Comparison of ENCODE assay signal across 2 cellular contexts in genomic region chr17:79027274-79027924, GRCh38.
TF ChIP-seq lines count a peak whose summit lies in the region.

No MANE protein-coding gene starts in this region.

TF ChIP-seq in SK-N-SH, 30 proteins besides CTCF, POLR2A, EP300 and RAD21:
- TF ChIP-seq POLR2AphosphoS5 (IDR thresholded peaks at IDR 0.05; ENCODE audit: low read depth, low read length) (peak; percentile 55; the same call in 1 of the 2 replicates), JUND (IDR thresholded peaks at IDR 0.05) (no peak), GABPA (IDR thresholded peaks at IDR 0.05; ENCODE audit: low read depth) (no peak), TCF12 (IDR thresholded peaks at IDR 0.05) (no peak), CHD2 (IDR thresholded peaks at IDR 0.05; ENCODE audit: low read length, partially characterized antibody) (peak; percentile 29), ZBTB33 (IDR thresholded peaks at IDR 0.05; ENCODE audit: borderline replicate concordance, low read depth) (no peak), SIN3A (IDR thresholded peaks at IDR 0.05; ENCODE audit: borderline replicate concordance, low read depth, low read length) (no peak), GATA2 (CRISPR knock-in tag; IDR thresholded peaks at IDR 0.05) (peak; percentile 96), USF2 (IDR thresholded peaks at IDR 0.05; ENCODE audit: borderline replicate concordance, low read depth, low read length) (no peak), NFIC (IDR thresholded peaks at IDR 0.05; ENCODE audit: borderline replicate concordance) (no peak), TAF1 (IDR thresholded peaks at IDR 0.05; ENCODE audit: borderline replicate concordance, low read depth, low read length) (0 out of 2 replicates have a peak, but pooled peaks have one; percentile 28), PBX3 (IDR thresholded peaks at IDR 0.05) (no peak), NRF1 (IDR thresholded peaks at IDR 0.05; ENCODE audit: low read depth, low read length) (no peak), MEF2A (IDR thresholded peaks at IDR 0.05; ENCODE audit: borderline replicate concordance, low read depth) (no peak), RCOR1 (IDR thresholded peaks at IDR 0.05; ENCODE audit: low read length) (peak; percentile 84), MAX (IDR thresholded peaks at IDR 0.05; ENCODE audit: low read depth) (peak; percentile 65), USF1 (IDR thresholded peaks at IDR 0.05; ENCODE audit: borderline replicate concordance, low read depth) (no peak), FOXJ3 (CRISPR knock-in tag; IDR thresholded peaks at IDR 0.05) (no peak), MXI1 (IDR thresholded peaks at IDR 0.05; ENCODE audit: low read depth, low read length) (peak; percentile 97)

TF ChIP-seq in GM23338, 12 proteins besides CTCF, POLR2A, EP300 and RAD21 (continued from another document):
- TF ChIP-seq ZNF462 (CRISPR knock-in tag; IDR thresholded peaks at IDR 0.05) (no peak), ZNF114 (CRISPR knock-in tag; IDR thresholded peaks at IDR 0.05) (no peak), EZH2 (IDR thresholded peaks at IDR 0.05; ENCODE audit: low read depth, unreplicated experiment) (no peak), JUNB (IDR thresholded peaks at IDR 0.05; ENCODE audit: unreplicated experiment) (no peak), STAT1 (IDR thresholded peaks at IDR 0.05; ENCODE audit: unreplicated experiment) (no peak), ZNF331 (CRISPR knock-in tag; IDR thresholded peaks at IDR 0.05; ENCODE audit: low read depth) (no peak), REST (IDR thresholded peaks at IDR 0.05; ENCODE audit: unreplicated experiment) (no peak), EZH2phosphoT487 (IDR thresholded peaks at IDR 0.05; ENCODE audit: unreplicated experiment) (no peak), POLR2AphosphoS5 (IDR thresholded peaks at IDR 0.05; ENCODE audit: low read depth) (no peak), CREB1 (CRISPR knock-in tag; IDR thresholded peaks at IDR 0.05; ENCODE audit: low read depth) (no peak), ETS1 (IDR thresholded peaks at IDR 0.05) (no peak)
